ENCODE assay signal across 33 cellular contexts in the genomic region with DNA sequence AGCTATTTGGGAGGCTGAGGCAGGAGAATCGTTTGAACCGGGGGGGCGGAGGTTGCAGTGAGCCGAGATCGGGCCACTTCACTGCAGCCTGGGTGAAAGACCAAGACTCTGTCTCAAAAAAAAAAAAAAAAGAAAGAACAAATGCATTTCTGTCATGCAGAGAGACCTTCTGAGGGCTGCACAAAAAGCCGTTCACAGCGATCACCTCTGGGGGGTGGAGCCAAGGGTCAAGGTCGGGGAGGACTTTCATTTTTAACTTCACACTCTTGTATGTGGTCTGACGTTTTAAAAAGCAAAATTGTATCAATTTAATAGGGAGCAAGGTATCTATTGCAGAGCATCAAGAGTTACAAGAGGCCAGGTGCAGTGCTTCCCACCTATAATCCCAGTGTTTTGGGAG. TPM values are rescaled to one million over a fixed set of nuclear protein-coding genes. Genes with fewer than 3 reads are reported as not detected.
"Had no signal": no experiment of that assay in that cellular context is flagged by ENCODE, and none has a peak within 500 bp of the region (broad histone marks: within the 10 kb centered on the region; RNA-seq: fewer than 3 reads in every experiment).

No MANE protein-coding gene starts in this region.

- FAIRE-seq: islet of Langerhans had no signal

- H3K4me3 ChIP-seq: gastrocnemius medialis, left lung, mucosa of descending colon, prostate gland, right atrium auricular region, sigmoid colon, stomach, thyroid gland, vagina had no signal

- H3K27ac ChIP-seq: epithelial cell of prostate, gastrocnemius medialis, left lung, right atrium auricular region, sigmoid colon, stomach, thyroid gland, vagina had no signal

- DNase-seq: effector CD8-positive, alpha-beta T cell; endodermal cell; foreskin fibroblast; gastrocnemius medialis; head of caudate nucleus; left cardiac atrium; left lung; mesenchymal stem cell; mucosa of descending colon; naive B cell; nephron progenitor cell; nucleus accumbens; sigmoid colon; stimulated activated CD4-positive, alpha-beta T cell treated with anti-CD3 and anti-CD28 coated beads, Interleukin-2, amount 100 ng/mL, for 24 hours; stimulated activated CD4-positive, alpha-beta T cell treated with anti-CD3 and anti-CD28 coated beads, Interleukin-4, amount 100 ng/mL, for 24 hours; stimulated activated naive CD4-positive, alpha-beta T cell treated with Interleukin-2 at 50 U/mL for 16 hours; stomach; thyroid gland; trophoblast cell had no signal

- H3K27ac Mint-ChIP-seq: dendritic cell treated with granulocyte-macrophage colony-stimulating factor and Interleukin-4, amounts not matched to agents 40 ng/mL and 50 ng/mL, for 4 days; endodermal cell; mesothelial cell of epicardium; nephron progenitor cell; stimulated activated effector memory CD8-positive, alpha-beta T cell treated with anti-CD3 and anti-CD28 coated beads, Interleukin-12 subunit alpha, Interleukin-12 subunit beta, amount 100 ng/mL, for 72 hours had no signal

- H3K9me3 ChIP-seq: gastrocnemius medialis, left lung, mucosa of descending colon, prostate gland, right atrium auricular region, sigmoid colon, stomach, thyroid gland, vagina had no signal

- H3K36me3 ChIP-seq: gastrocnemius medialis, left lung, prostate gland, right atrium auricular region, sigmoid colon, stomach, thyroid gland, vagina had no signal

- H3K9me3 Mint-ChIP-seq: dendritic cell treated with granulocyte-macrophage colony-stimulating factor and Interleukin-4, amounts not matched to agents 40 ng/mL and 50 ng/mL, for 4 days; mesothelial cell of epicardium; stimulated activated effector memory CD8-positive, alpha-beta T cell treated with anti-CD3 and anti-CD28 coated beads, Interleukin-12 subunit alpha, Interleukin-12 subunit beta, amount 100 ng/mL, for 72 hours had no signal

- H3K4me3 Mint-ChIP-seq: dendritic cell treated with granulocyte-macrophage colony-stimulating factor and Interleukin-4, amounts not matched to agents 40 ng/mL and 50 ng/mL, for 4 days; endodermal cell; mesothelial cell of epicardium; nephron progenitor cell; stimulated activated effector memory CD8-positive, alpha-beta T cell treated with anti-CD3 and anti-CD28 coated beads, Interleukin-12 subunit alpha, Interleukin-12 subunit beta, amount 100 ng/mL, for 72 hours had no signal

- H3K4me1 Mint-ChIP-seq: stimulated activated effector memory CD8-positive, alpha-beta T cell treated with anti-CD3 and anti-CD28 coated beads, Interleukin-12 subunit alpha, Interleukin-12 subunit beta, amount 100 ng/mL, for 72 hours had no signal

- ATAC-seq: esophagus mucosa; gastrocnemius medialis; left cardiac atrium; left lung; mucosa of descending colon; stimulated activated effector memory CD8-positive, alpha-beta T cell treated with anti-CD3 and anti-CD28 coated beads, Interleukin-12 subunit alpha, Interleukin-12 subunit beta, amount 100 ng/mL, for 72 hours had no signal

- H3K36me3 Mint-ChIP-seq: mesothelial cell of epicardium; naive B cell; stimulated activated effector memory CD8-positive, alpha-beta T cell treated with anti-CD3 and anti-CD28 coated beads, Interleukin-12 subunit alpha, Interleukin-12 subunit beta, amount 100 ng/mL, for 72 hours had no signal

- H3K4me1 ChIP-seq: gastrocnemius medialis, left lung, right atrium auricular region had no signal

- H3K27me3 ChIP-seq: gastrocnemius medialis, right atrium auricular region, sigmoid colon, stomach, thyroid gland, vagina had no signal

RNA-seq across cellular contexts. Expression of a gene that starts 26.6 kb away (rescaled TPM):
- total RNA-seq: endodermal cell, esophagus mucosa, left cardiac atrium, left lung, lung microvascular endothelial cell, mesothelial cell of epicardium, osteocyte, prostate gland, right atrium auricular region, sigmoid colon, stomach, subcutaneous adipose tissue, temporal lobe, thyroid gland, ureter, vagina had no signal
